11 cellular contexts compared by ENCODE assay signal in genomic region chr5:54021413-54022155, GRCh38.
A peak's percentile ranks its signal among the peaks of the same experiment; 100 is the strongest.
DNase-seq lines count a peak whose midpoint lies in the region; ATAC-seq lines count a peak whose summit lies in the region.
"Had no signal": no experiment of that assay in that cellular context is flagged by ENCODE, and none has a peak within 500 bp of the region (broad histone marks: within the 10 kb centered on the region; RNA-seq: fewer than 3 reads in every experiment).

No MANE protein-coding gene starts in this region.

- H3K27ac Mint-ChIP-seq in activated CD8-positive, alpha-beta T cell treated with anti-CD3 and anti-CD28 coated beads, Interleukin-2, amount 10 ng/mL, durations not matched to agents 7 days and 5 days = peak overlapping the region; percentile 96
- H3K27ac Mint-ChIP-seq: brain had no signal

- no peaks in the 10 kb centered on the region for H3K27me3 Mint-ChIP-seq in activated CD8-positive, alpha-beta T cell treated with anti-CD3 and anti-CD28 coated beads, Interleukin-2, amount 10 ng/mL, durations not matched to agents 7 days and 5 days (ENCODE audit: low read depth)

- H3K9me3 ChIP-seq in iPS-20b (ENCODE audit: insufficient read depth, low read depth, low read length) = no peaks in the 10 kb centered on the region

- ATAC-seq in activated CD8-positive, alpha-beta T cell treated with anti-CD3 and anti-CD28 coated beads, Interleukin-2, amount 10 ng/mL, durations not matched to agents 7 days and 5 days = peak; percentile 85
- ATAC-seq in GM18858 (IDR thresholded peaks at IDR 0.05; ENCODE audit: unreplicated experiment) (no peak), HG02840 (IDR thresholded peaks at IDR 0.05; ENCODE audit: low FRiP score, unreplicated experiment) (no peak)

- H3K9ac ChIP-seq in iPS-20b (ENCODE audit: low read depth, low read length) = peak overlapping the region; percentile 50; the same call in 1 of the 2 replicates

- H3K4me1 Mint-ChIP-seq in activated CD8-positive, alpha-beta T cell treated with anti-CD3 and anti-CD28 coated beads, Interleukin-2, amount 10 ng/mL, durations not matched to agents 7 days and 5 days (ENCODE audit: low read depth) = peaks cover 38% of the 10 kb centered on the region

- POLR2A ChIA-PET in activated CD8-positive, alpha-beta T cell treated with anti-CD3 and anti-CD28 coated beads, Interleukin-2, amount 10 ng/mL, durations not matched to agents 7 days and 5 days (lab: Charles Lee) = no interaction called here

- peaks cover 21% of the 10 kb centered on the region for H3K36me3 Mint-ChIP-seq in activated CD8-positive, alpha-beta T cell treated with anti-CD3 and anti-CD28 coated beads, Interleukin-2, amount 10 ng/mL, durations not matched to agents 7 days and 5 days (ENCODE audit: low read depth)

- CTCF ChIA-PET in activated CD8-positive, alpha-beta T cell treated with anti-CD3 and anti-CD28 coated beads, Interleukin-2, amount 10 ng/mL, durations not matched to agents 7 days and 5 days (lab: Charles Lee) = no interaction called here

- peak; percentile 61 for DNase-seq in EH (ENCODE audit: low read depth)
- DNase-seq in LHCN-M2 (ENCODE audit: low read depth) = peak; percentile 8
- DNase-seq in activated CD8-positive, alpha-beta T cell treated with anti-CD3 and anti-CD28 coated beads, Interleukin-2, amount 10 ng/mL, durations not matched to agents 7 days and 5 days = peak; percentile 64
- no peak for DNase-seq in stimulated activated CD4-positive, alpha-beta T cell treated with anti-CD3 and anti-CD28 coated beads, Interleukin-2, amount 100 ng/mL, for 48 hours
- no peak for DNase-seq in ureter (ENCODE audit: low spot score)
- DNase-seq: hypothalamus, T1000 had no signal

- no peaks in the 10 kb centered on the region for H3K9me3 Mint-ChIP-seq in activated CD8-positive, alpha-beta T cell treated with anti-CD3 and anti-CD28 coated beads, Interleukin-2, amount 10 ng/mL, durations not matched to agents 7 days and 5 days (ENCODE audit: insufficient read depth)

- H3K36me3 ChIP-seq in iPS-20b (ENCODE audit: insufficient read depth, low read depth, low read length) = no peaks in the 10 kb centered on the region

- H3K27me3 ChIP-seq in iPS-20b (ENCODE audit: insufficient read depth, low read length) = no peaks in the 10 kb centered on the region

- peak overlapping the region; percentile 18 for H3K27ac ChIP-seq in iPS-20b (ENCODE audit: low read length)

- peak overlapping the region; percentile 85 for H3K4me3 Mint-ChIP-seq in activated CD8-positive, alpha-beta T cell treated with anti-CD3 and anti-CD28 coated beads, Interleukin-2, amount 10 ng/mL, durations not matched to agents 7 days and 5 days
- H3K4me3 Mint-ChIP-seq: brain had no signal

- peaks cover 44% of the 10 kb centered on the region for H3K4me1 ChIP-seq in iPS-20b (ENCODE audit: insufficient read depth, low read length)

- H3K4me3 ChIP-seq in iPS-20b (ENCODE audit: low read length) = no peak overlapping the region

Comparison
In these comparisons a context has a peak if more than half of its experiments do, and no peak if none do; other contexts are left out.
1. DNase-seq: peak in EH (single experiment), LHCN-M2 (single experiment) and activated CD8-positive, alpha-beta T cell treated with anti-CD3 and anti-CD28 coated beads, Interleukin-2, amount 10 ng/mL, durations not matched to agents 7 days and 5 days (single experiment); none in stimulated activated CD4-positive, alpha-beta T cell treated with anti-CD3 and anti-CD28 coated beads, Interleukin-2, amount 100 ng/mL, for 48 hours (0 of 2) and ureter (single experiment).